ENCODE assay signal across 11 cellular contexts in the genomic region with DNA sequence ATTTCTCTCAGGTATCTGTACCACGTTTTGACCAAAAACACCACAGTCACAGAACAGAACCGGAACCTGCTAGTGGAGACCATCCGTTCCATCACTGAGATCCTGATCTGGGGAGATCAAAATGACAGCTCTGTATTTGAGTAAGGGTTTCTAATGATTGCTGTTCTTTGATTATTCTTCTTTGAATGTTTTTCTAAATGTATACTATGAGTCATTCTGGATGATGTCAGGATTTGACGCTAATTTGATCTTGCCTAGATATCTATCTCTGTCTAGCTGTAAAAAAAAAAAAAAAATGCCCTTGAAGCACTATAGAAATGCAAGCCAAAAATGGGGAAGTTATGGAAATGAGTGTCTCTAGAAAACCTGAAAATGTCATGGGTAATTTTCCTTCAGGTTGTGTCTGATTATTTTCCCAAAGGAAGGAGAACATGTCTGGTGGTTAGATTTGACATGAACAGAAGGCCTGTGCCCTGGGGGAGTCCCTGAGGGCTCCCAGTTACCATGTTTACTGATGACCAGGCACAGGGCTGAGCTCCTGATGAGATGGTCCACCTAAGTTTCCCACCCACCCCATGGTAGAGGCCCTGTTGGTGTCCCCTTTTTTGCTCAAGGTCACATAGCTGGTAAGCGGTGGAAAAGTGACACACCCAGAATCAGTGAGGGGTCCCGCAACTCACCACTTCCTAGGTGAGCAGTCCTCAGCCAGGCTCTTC. TPM values are rescaled to one million over a fixed set of nuclear protein-coding genes. Genes with fewer than 3 reads are reported as not detected.
DNase-seq lines count a peak whose midpoint lies in the region; ATAC-seq and TF ChIP-seq lines count a peak whose summit lies in the region.
"Had no signal": no experiment of that assay in that cellular context is flagged by ENCODE, and none has a peak within 500 bp of the region (broad histone marks: within the 10 kb centered on the region; RNA-seq: fewer than 3 reads in every experiment).

No MANE protein-coding gene starts in this region.

- H3K4me3 Mint-ChIP-seq in CD8-positive, alpha-beta memory T cell = peak overlapping the region in 1 of 7 donors; percentile 41
- H3K4me3 Mint-ChIP-seq in activated CD4-positive, alpha-beta memory T cell treated with anti-CD3 and anti-CD28 coated beads, Interleukin-2, amount 10 ng/mL, durations not matched to agents 7 days and 5 days = no peak overlapping the region
- H3K4me3 Mint-ChIP-seq in Calu3 (ENCODE audit: low read depth, unreplicated experiment) = no peak overlapping the region

- no peaks in the 10 kb centered on the region for H3K9me3 ChIP-seq in CD8-positive, alpha-beta memory T cell (ENCODE audit: low read length)

- H3K27ac Mint-ChIP-seq in CD8-positive, alpha-beta memory T cell = peak overlapping the region in 7 of 8 donors; percentile 1 to 69 (median 56)
- H3K27ac Mint-ChIP-seq in activated CD4-positive, alpha-beta memory T cell treated with anti-CD3 and anti-CD28 coated beads, Interleukin-2, amount 10 ng/mL, durations not matched to agents 7 days and 5 days = peak overlapping the region; percentile 71
- H3K27ac Mint-ChIP-seq in Calu3 (ENCODE audit: unreplicated experiment) = no peak overlapping the region

- no peak for DNase-seq in CD8-positive, alpha-beta memory T cell
- DNase-seq in activated CD4-positive, alpha-beta memory T cell treated with anti-CD3 and anti-CD28 coated beads, Interleukin-2, amount 10 ng/mL, durations not matched to agents 7 days and 5 days = peak; percentile 38
- peak in 1 of 2 donors; percentile 58 for DNase-seq in foreskin keratinocyte
- no peak for DNase-seq in SHP77 treated with DMSO at 0.1 percent for 48 hours (lab: John Stamatoyannopoulos, UW)
- no peak for DNase-seq in Calu3
- no peak for DNase-seq in retina
- DNase-seq: DND-41, NCI-H345 had no signal

- ATAC-seq in HG02870 (IDR thresholded peaks at IDR 0.05; ENCODE audit: unreplicated experiment) (peak; percentile 44), foreskin keratinocyte (peak; percentile 25), HG02798 (IDR thresholded peaks at IDR 0.05; ENCODE audit: poor library complexity, unreplicated experiment) (no peak)

- H3K27ac ChIP-seq in CD8-positive, alpha-beta memory T cell (ENCODE audit: low read depth, low read length) = no peak overlapping the region
- H3K27ac ChIP-seq in foreskin keratinocyte = no peak overlapping the region

- H3K27me3 Mint-ChIP-seq in CD8-positive, alpha-beta memory T cell = no peaks in the 10 kb centered on the region
- H3K27me3 Mint-ChIP-seq in activated CD4-positive, alpha-beta memory T cell treated with anti-CD3 and anti-CD28 coated beads, Interleukin-2, amount 10 ng/mL, durations not matched to agents 7 days and 5 days = no peaks in the 10 kb centered on the region
- H3K27me3 Mint-ChIP-seq in Calu3 (ENCODE audit: unreplicated experiment) = no peaks in the 10 kb centered on the region

- BruUV-seq in Calu3 (replicated peaks; lab: Mats Ljungman, UMichigan) = no TSS peak

- intact Hi-C loops in Calu3 (cut with micrococcal nuclease; ENCODE audit: unreplicated experiment) = no loop called here

- POLR2A ChIA-PET in CD8-positive, alpha-beta memory T cell (lab: Charles Lee) = interaction anchor here (0.6 kb wide), 1 partner anchor 138 kb away, joined by 5 read pairs; no protein-coding TSS in a partner anchor
- POLR2A ChIA-PET in activated CD4-positive, alpha-beta memory T cell treated with anti-CD3 and anti-CD28 coated beads, Interleukin-2, amount 10 ng/mL, durations not matched to agents 7 days and 5 days (lab: Charles Lee) = interaction anchor here (0.9 to 1.7 kb wide), 10 partner anchors 8 to 740 kb away, joined by 3 to 9 read pairs (median 4); a partner anchor contains a TSS

- no peaks in the 10 kb centered on the region for H3K9me3 Mint-ChIP-seq in CD8-positive, alpha-beta memory T cell
- H3K9me3 Mint-ChIP-seq in activated CD4-positive, alpha-beta memory T cell treated with anti-CD3 and anti-CD28 coated beads, Interleukin-2, amount 10 ng/mL, durations not matched to agents 7 days and 5 days = no peaks in the 10 kb centered on the region
- no peaks in the 10 kb centered on the region for H3K9me3 Mint-ChIP-seq in Calu3 (ENCODE audit: low read depth, unreplicated experiment)

- peaks cover 9% of the 10 kb centered on the region for H3K4me1 ChIP-seq in CD8-positive, alpha-beta memory T cell (ENCODE audit: insufficient read depth, low read length)
- H3K4me1 ChIP-seq in foreskin keratinocyte = peaks cover 11% of the 10 kb centered on the region

- CTCF ChIA-PET in CD8-positive, alpha-beta memory T cell (lab: Charles Lee) = interaction anchor here (0.9 to 3.2 kb wide), 3 partner anchors 8 to 447 kb away, joined by 3 to 12 read pairs (median 5); a partner anchor contains a TSS
- CTCF ChIA-PET in activated CD4-positive, alpha-beta memory T cell treated with anti-CD3 and anti-CD28 coated beads, Interleukin-2, amount 10 ng/mL, durations not matched to agents 7 days and 5 days (lab: Charles Lee) = interaction anchor here (0.7 to 1.5 kb wide), 8 partner anchors 9 to 449 kb away, joined by 3 to 8 read pairs (median 4); no protein-coding TSS in a partner anchor
- CTCF ChIA-PET in Calu3 (lab: Charles Lee) = interaction anchor here (0.6 to 0.7 kb wide), 6 partner anchors 238 to 731 kb away, joined by 3 to 5 read pairs (median 4); no protein-coding TSS in a partner anchor

- H3K36me3 Mint-ChIP-seq in CD8-positive, alpha-beta memory T cell = peaks cover under 1 to 41% (median 9%) of the 10 kb centered on the region in 3 donors
- H3K36me3 Mint-ChIP-seq in activated CD4-positive, alpha-beta memory T cell treated with anti-CD3 and anti-CD28 coated beads, Interleukin-2, amount 10 ng/mL, durations not matched to agents 7 days and 5 days (ENCODE audit: low read depth) = peaks cover 18% of the 10 kb centered on the region
- peaks cover 6% of the 10 kb centered on the region for H3K36me3 Mint-ChIP-seq in Calu3 (ENCODE audit: insufficient read depth, unreplicated experiment)

- peaks cover 14 to 35% (median 33%) of the 10 kb centered on the region in 3 donors for H3K4me1 Mint-ChIP-seq in CD8-positive, alpha-beta memory T cell
- H3K4me1 Mint-ChIP-seq in activated CD4-positive, alpha-beta memory T cell treated with anti-CD3 and anti-CD28 coated beads, Interleukin-2, amount 10 ng/mL, durations not matched to agents 7 days and 5 days = peaks cover 74% of the 10 kb centered on the region
- peaks cover 9% of the 10 kb centered on the region for H3K4me1 Mint-ChIP-seq in Calu3 (ENCODE audit: low read depth, unreplicated experiment)

- H3K27me3 ChIP-seq in CD8-positive, alpha-beta memory T cell (ENCODE audit: insufficient read depth, low read length, poor library complexity, severe bottlenecking) = no peaks in the 10 kb centered on the region
- H3K27me3 ChIP-seq in foreskin keratinocyte = no peaks in the 10 kb centered on the region

- H3K4me3 ChIP-seq in CD8-positive, alpha-beta memory T cell (ENCODE audit: low read length) = no peak overlapping the region
- H3K4me3 ChIP-seq: skin epidermis had no signal

- no peak for TF ChIP-seq CTCF in foreskin keratinocyte (conservative IDR thresholded peaks at IDR 0.05)
- no peak for TF ChIP-seq CTCF in Calu3 (IDR thresholded peaks at IDR 0.05; ENCODE audit: unreplicated experiment)

- peaks cover 7% of the 10 kb centered on the region for H3K36me3 ChIP-seq in CD8-positive, alpha-beta memory T cell (ENCODE audit: insufficient read depth, low read length)

RNA-seq across cellular contexts. Expression of a gene that starts 13.6 kb away (rescaled TPM):
- total RNA-seq in CD8-positive, alpha-beta memory T cell = 10 to 100 TPM; 38.1 to 38.2 TPM
- 18.6 TPM for polyA plus RNA-seq in CD8-positive, alpha-beta memory T cell
- total RNA-seq in activated CD4-positive, alpha-beta memory T cell treated with anti-CD3 and anti-CD28 coated beads, Interleukin-2, amount 10 ng/mL, durations not matched to agents 7 days and 5 days = 10 to 100 TPM; 30.3 to 32.4 TPM
- total RNA-seq in foreskin keratinocyte (21.0 and 22.0 TPM in 2 replicates), Calu3 (2022) (33.0 and 37.5 TPM in 2 replicates)
- 11.4 and 12.0 TPM in 2 replicates for polyA plus RNA-seq in foreskin keratinocyte

RNA-seq across cellular contexts. Expression of a gene that starts 15.7 kb away (rescaled TPM):
- total RNA-seq in CD8-positive, alpha-beta memory T cell = 10 to 100 TPM; 31.0 to 31.6 TPM
- 58.9 TPM for polyA plus RNA-seq in CD8-positive, alpha-beta memory T cell
- 10 to 100 TPM; 24.2 to 24.7 TPM for total RNA-seq in activated CD4-positive, alpha-beta memory T cell treated with anti-CD3 and anti-CD28 coated beads, Interleukin-2, amount 10 ng/mL, durations not matched to agents 7 days and 5 days
- 42.8 and 45.1 TPM in 2 replicates for total RNA-seq in foreskin keratinocyte
- polyA plus RNA-seq in foreskin keratinocyte = 40.4 and 43.1 TPM in 2 replicates
- total RNA-seq in Calu3 (2022) = 32.3 and 40.3 TPM in 2 replicates
